In the genomic region with DNA sequence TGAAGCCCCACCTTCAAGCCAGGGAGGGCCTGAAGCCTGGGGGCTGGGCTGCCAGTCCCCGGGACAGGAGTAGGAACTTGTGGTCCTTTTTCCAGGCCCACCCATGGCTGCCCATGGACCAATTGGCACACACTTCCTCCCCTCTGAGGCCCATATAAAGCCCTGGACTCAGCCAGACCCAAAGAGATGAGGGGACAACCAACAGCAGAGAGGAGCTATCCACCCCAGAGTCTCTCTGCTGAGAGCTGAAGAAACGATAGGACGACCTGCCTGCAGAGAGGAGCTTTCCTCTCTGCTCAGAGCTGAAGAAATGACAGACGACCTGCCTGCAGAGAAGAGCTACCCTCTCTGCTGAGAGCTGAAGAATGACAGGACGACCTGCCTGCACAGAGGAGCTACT, we compare ENCODE assay signal across 24 cellular contexts.
"Had no signal": no experiment of that assay in that cellular context is flagged by ENCODE, and none has a peak within 500 bp of the region (broad histone marks: within the 10 kb centered on the region; RNA-seq: fewer than 3 reads in every experiment).

No MANE protein-coding gene starts in this region.

- H3K36me3 Mint-ChIP-seq: activated naive CD4-positive, alpha-beta T cell treated with anti-CD3 and anti-CD28 coated beads, Interleukin-2, amount 50 U/mL, for 72 hours had no signal

- H3K27ac Mint-ChIP-seq: activated CD4-positive, alpha-beta memory T cell treated with anti-CD3 and anti-CD28 coated beads, Interleukin-2, amount 10 ng/mL, durations not matched to agents 7 days and 5 days; nephron progenitor cell; T-helper 1 cell treated with Interleukin-12 subunit alpha and Interleukin-12 subunit beta and Interleukin-4 antibody, amounts not matched to agents 30 μg/mL and 1 μg/mL, for 36 hours had no signal

- H3K4me3 ChIP-seq: esophagus muscularis mucosa, hepatocyte, left ventricle myocardium inferior, stomach, suprapubic skin, tibial nerve had no signal

- H3K27ac ChIP-seq: brain microvascular endothelial cell, esophagus muscularis mucosa, hepatocyte, left ventricle myocardium inferior, parathyroid adenoma, stomach, suprapubic skin, tibial nerve had no signal

- DNase-seq: activated CD4-positive, alpha-beta memory T cell treated with anti-CD3 and anti-CD28 coated beads, Interleukin-2, amount 10 ng/mL, durations not matched to agents 7 days and 5 days; activated CD4-positive, alpha-beta T cell treated with anti-CD3 and anti-CD28 coated beads for 4 hours; activated CD4-positive, CD25-positive, alpha-beta regulatory T cell; aorta; brain microvascular endothelial cell; caudate nucleus; effector memory CD4-positive, alpha-beta T cell; glutamatergic neuron; immature natural killer cell; left ventricle myocardium inferior; mammary epithelial cell; nephron progenitor cell; nucleus accumbens; right cardiac atrium; stimulated activated CD4-positive, alpha-beta T cell treated with anti-CD3 and anti-CD28 coated beads, Interleukin-1b, Interleukin-23, amount 100 ng/mL, for 48 hours; stomach; T1000 had no signal

- ATAC-seq: activated naive CD4-positive, alpha-beta T cell treated with anti-CD3 and anti-CD28 coated beads, Interleukin-2, amount 50 U/mL, for 72 hours had no signal

- H3K27me3 ChIP-seq: brain microvascular endothelial cell, esophagus muscularis mucosa, hepatocyte, stomach, suprapubic skin, tibial nerve had no signal

- H3K4me1 ChIP-seq: esophagus muscularis mucosa, left ventricle myocardium inferior, parathyroid adenoma, tibial nerve had no signal

- H3K4me2 ChIP-seq: hepatocyte had no signal

- H3K9me3 Mint-ChIP-seq: activated CD4-positive, alpha-beta memory T cell treated with anti-CD3 and anti-CD28 coated beads, Interleukin-2, amount 10 ng/mL, durations not matched to agents 7 days and 5 days; activated naive CD4-positive, alpha-beta T cell treated with anti-CD3 and anti-CD28 coated beads, Interleukin-2, amount 50 U/mL, for 72 hours; immature natural killer cell; nephron progenitor cell; T-helper 1 cell treated with Interleukin-12 subunit alpha and Interleukin-12 subunit beta and Interleukin-4 antibody, amounts not matched to agents 30 μg/mL and 1 μg/mL, for 36 hours had no signal

- H3K36me3 ChIP-seq: brain microvascular endothelial cell, esophagus muscularis mucosa, left ventricle myocardium inferior, suprapubic skin had no signal

- H3K9me3 ChIP-seq: esophagus muscularis mucosa, left ventricle myocardium inferior, stomach, suprapubic skin, tibial nerve had no signal

- H3K79me2 ChIP-seq: hepatocyte had no signal

- H3K4me3 Mint-ChIP-seq: activated CD4-positive, alpha-beta memory T cell treated with anti-CD3 and anti-CD28 coated beads, Interleukin-2, amount 10 ng/mL, durations not matched to agents 7 days and 5 days; immature natural killer cell; nephron progenitor cell; T-helper 1 cell treated with Interleukin-12 subunit alpha and Interleukin-12 subunit beta and Interleukin-4 antibody, amounts not matched to agents 30 μg/mL and 1 μg/mL, for 36 hours had no signal

- H3K9ac ChIP-seq: parathyroid adenoma had no signal

- H2AFZ ChIP-seq: hepatocyte, parathyroid adenoma had no signal

- H3K27me3 Mint-ChIP-seq: activated CD4-positive, alpha-beta memory T cell treated with anti-CD3 and anti-CD28 coated beads, Interleukin-2, amount 10 ng/mL, durations not matched to agents 7 days and 5 days had no signal

- H3K4me1 Mint-ChIP-seq: nephron progenitor cell had no signal
